8 cellular contexts compared by ENCODE assay signal in genomic region chr18:2846638-2847340, GRCh38. TPM values are rescaled to one million over a fixed set of nuclear protein-coding genes. Genes with fewer than 3 reads are reported as not detected.
DNase-seq lines count a peak whose midpoint lies in the region; ATAC-seq, FAIRE-seq and TF ChIP-seq lines count a peak whose summit lies in the region.

EMILIN2 (plus strand) TSS chr18:2847006; CDS start chr18:2847189, 183 bp downstream.

- DNase-seq in D721Med (ENCODE audit: insufficient read length, low spot score) (peak; percentile 42), T-helper 22 cell (ENCODE audit: low read depth) (peak; percentile 23), lung (ENCODE audit: low spot score) (peak; percentile 67), NCI-H146 (lab: John Stamatoyannopoulos, UW) (no peak)
- DNase-seq in stimulated activated naive CD8-positive, alpha-beta T cell treated with anti-CD3 and anti-CD28 coated beads, Interleukin-15, Interleukin-2, amounts not matched to agents 100 U/mL and 50 U/mL, for 24 hours = peak; percentile 62

- intact Hi-C loops in dendritic cell treated with granulocyte-macrophage colony-stimulating factor and Interleukin-4, amounts not matched to agents 40 ng/mL and 50 ng/mL, for 4 days (cut with micrococcal nuclease) = loop anchor here (5.0 kb wide), 1 partner anchor 61 kb away; no protein-coding TSS in a partner anchor

- H3K27ac Mint-ChIP-seq in dendritic cell treated with granulocyte-macrophage colony-stimulating factor and Interleukin-4, amounts not matched to agents 40 ng/mL and 50 ng/mL, for 4 days = no peak within 1 kb of the TSS

- no peaks in the 10 kb centered on the region for H3K36me3 ChIP-seq in lung (ENCODE audit: control insufficient read depth in 2 of 2, insufficient read depth in 2 of 2, low read length in 2 of 2)

- 1% methylated on average over 43 to 82 of the region's 82 CpGs for WGBS in lung, 2 donors

- H3K9me3 ChIP-seq in lung (ENCODE audit: control insufficient read depth in 2 of 2, insufficient read depth in 1 of 2, low read length in 1 of 2) = no peaks in the 10 kb centered on the region

- H3K27ac ChIP-seq in lung (ENCODE audit: low read depth in 1 of 2, low read length in 1 of 2) = peak within 1 kb of the TSS; percentile 86

- no peaks in the 10 kb centered on the region for H3K9me3 Mint-ChIP-seq in dendritic cell treated with granulocyte-macrophage colony-stimulating factor and Interleukin-4, amounts not matched to agents 40 ng/mL and 50 ng/mL, for 4 days

- ATAC-seq in HG02610 (IDR thresholded peaks at IDR 0.05; ENCODE audit: unreplicated experiment) = peak; percentile 50
- ATAC-seq in lung (ENCODE audit: insufficient read depth, low FRiP score) = peak; percentile 34
- ATAC-seq in stimulated activated naive CD8-positive, alpha-beta T cell treated with anti-CD3 and anti-CD28 coated beads, Interleukin-15, Interleukin-2, amounts not matched to agents 100 U/mL and 50 U/mL, for 24 hours = peak; percentile 45
- no peak for ATAC-seq in GM18517 (IDR thresholded peaks at IDR 0.05; ENCODE audit: unreplicated experiment)

- H3K27me3 Mint-ChIP-seq in dendritic cell treated with granulocyte-macrophage colony-stimulating factor and Interleukin-4, amounts not matched to agents 40 ng/mL and 50 ng/mL, for 4 days = no peaks in the 10 kb centered on the region

- no peak for FAIRE-seq in D721Med (lab: Jason Lieb, UNC)

- H3K4me1 ChIP-seq in lung (ENCODE audit: control insufficient read depth in 2 of 2, insufficient read depth in 2 of 2, low read length in 2 of 2) = peaks cover 5 to 16% of the 10 kb centered on the region in 2 donors

- H3K4me3 Mint-ChIP-seq in dendritic cell treated with granulocyte-macrophage colony-stimulating factor and Interleukin-4, amounts not matched to agents 40 ng/mL and 50 ng/mL, for 4 days = peak within 1 kb of the TSS; percentile 97

- peak within 1 kb of the TSS; percentile 36 for H3K4me3 ChIP-seq in lung

- peaks cover 76% of the 10 kb centered on the region for H3K4me1 Mint-ChIP-seq in dendritic cell treated with granulocyte-macrophage colony-stimulating factor and Interleukin-4, amounts not matched to agents 40 ng/mL and 50 ng/mL, for 4 days (ENCODE audit: low read depth)

- TF ChIP-seq CTCF in D721Med (IDR thresholded peaks at IDR 0.05; ENCODE audit: insufficient read depth, missing control alignments) = no peak
- no peak for TF ChIP-seq CTCF in lung (IDR thresholded peaks at IDR 0.05; ENCODE audit: control extremely low read depth, extremely low read depth)

- H3K36me3 Mint-ChIP-seq in dendritic cell treated with granulocyte-macrophage colony-stimulating factor and Interleukin-4, amounts not matched to agents 40 ng/mL and 50 ng/mL, for 4 days (ENCODE audit: low read depth) = peaks cover 58% of the 10 kb centered on the region

- H3K27me3 ChIP-seq in lung (ENCODE audit: control insufficient read depth, insufficient read depth) = peaks cover 12% of the 10 kb centered on the region

RNA-seq across cellular contexts. Expression of gene EMILIN2, which starts in this region (rescaled TPM):
- 10 to 100 TPM; 13.9 to 63.2 TPM for total RNA-seq in lung
- polyA plus RNA-seq in lung = 10 to 100 TPM; 13.5 to 58.0 TPM
